ENCODE assay signal across 20 cellular contexts in genomic region chr14:98122527-98122926, GRCh38.
"Had no signal": no experiment of that assay in that cellular context is flagged by ENCODE, and none has a peak within 500 bp of the region (broad histone marks: within the 10 kb centered on the region; RNA-seq: fewer than 3 reads in every experiment).

No MANE protein-coding gene starts in this region.

- DNase-seq: activated CD4-positive, alpha-beta T cell treated with anti-CD3 and anti-CD28 coated beads for 36 hours; activated CD4-positive, alpha-beta T cell treated with anti-CD3 and anti-CD28 coated beads, Interleukin-2, amount 50 U/mL, for 4 hours; activated naive CD4-positive, alpha-beta T cell treated with anti-CD3 and anti-CD28 coated beads for 36 hours; activated T-cell treated with anti-CD3 and anti-CD28 coated beads, Interleukin-2, amount 50 U/mL, for 1 hour; anterior cingulate cortex; body of pancreas; erythroblast; foreskin keratinocyte; naive B cell; posterior cingulate gyrus; small intestine; stimulated activated CD4-positive, alpha-beta T cell treated with anti-CD3 and anti-CD28 coated beads, Interleukin-15, amount 100 ng/mL, for 24 hours; stimulated activated naive B cell treated with anti-CD40 and anti-IgM and Interleukin-4, amounts not matched to agents 10 μg/mL and 1 μg/mL and 100 μg/mL, for 72 hours; T-helper 9 cell; upper lobe of left lung had no signal

- ATAC-seq: activated CD4-positive, alpha-beta T cell treated with anti-CD3 and anti-CD28 coated beads for 36 hours; body of pancreas; foreskin keratinocyte; left lobe of liver; sciatic nerve; stimulated activated naive B cell treated with anti-CD40 and anti-IgM and Interleukin-4, amounts not matched to agents 10 μg/mL and 1 μg/mL and 100 μg/mL, for 72 hours had no signal

- H3K27ac Mint-ChIP-seq: activated naive CD4-positive, alpha-beta T cell treated with anti-CD3 and anti-CD28 coated beads for 36 hours; naive B cell; neural progenitor cell; stimulated activated naive B cell treated with anti-CD40 and anti-IgM and Interleukin-4, amounts not matched to agents 10 μg/mL and 1 μg/mL and 100 μg/mL, for 72 hours had no signal

- H3K4me3 ChIP-seq: body of pancreas, cardiac muscle cell, lung, neural progenitor cell, upper lobe of left lung had no signal

- H3K4me2 ChIP-seq: neural progenitor cell had no signal

- H3K4me1 Mint-ChIP-seq: naive B cell; neural progenitor cell; stimulated activated naive B cell treated with anti-CD40 and anti-IgM and Interleukin-4, amounts not matched to agents 10 μg/mL and 1 μg/mL and 100 μg/mL, for 72 hours had no signal

- H3K36me3 Mint-ChIP-seq: naive B cell; neural progenitor cell; stimulated activated naive B cell treated with anti-CD40 and anti-IgM and Interleukin-4, amounts not matched to agents 10 μg/mL and 1 μg/mL and 100 μg/mL, for 72 hours had no signal

- H3K9ac ChIP-seq: neural progenitor cell had no signal

- H3K4me3 Mint-ChIP-seq: activated CD4-positive, alpha-beta T cell treated with anti-CD3 and anti-CD28 coated beads for 36 hours; activated naive CD4-positive, alpha-beta T cell treated with anti-CD3 and anti-CD28 coated beads for 36 hours; naive B cell; neural progenitor cell; stimulated activated naive B cell treated with anti-CD40 and anti-IgM and Interleukin-4, amounts not matched to agents 10 μg/mL and 1 μg/mL and 100 μg/mL, for 72 hours had no signal

- FAIRE-seq: small intestine had no signal

- H3K36me3 ChIP-seq: cardiac muscle cell, neural progenitor cell, upper lobe of left lung had no signal

- H3K27ac ChIP-seq: body of pancreas, cardiac muscle cell, foreskin keratinocyte, neural progenitor cell, upper lobe of left lung had no signal

- H3K27me3 Mint-ChIP-seq: activated CD4-positive, alpha-beta T cell treated with anti-CD3 and anti-CD28 coated beads for 36 hours; naive B cell; stimulated activated naive B cell treated with anti-CD40 and anti-IgM and Interleukin-4, amounts not matched to agents 10 μg/mL and 1 μg/mL and 100 μg/mL, for 72 hours had no signal

- H3K9me3 ChIP-seq: body of pancreas had no signal

- H3K27me3 ChIP-seq: body of pancreas, cardiac muscle cell, foreskin keratinocyte, neural progenitor cell, upper lobe of left lung had no signal

- H2AFZ ChIP-seq: neural progenitor cell had no signal

- H3K4me1 ChIP-seq: body of pancreas, foreskin keratinocyte, neural progenitor cell, upper lobe of left lung had no signal
